Comparison of ENCODE assay signal across 8 cellular contexts in the genomic region with DNA sequence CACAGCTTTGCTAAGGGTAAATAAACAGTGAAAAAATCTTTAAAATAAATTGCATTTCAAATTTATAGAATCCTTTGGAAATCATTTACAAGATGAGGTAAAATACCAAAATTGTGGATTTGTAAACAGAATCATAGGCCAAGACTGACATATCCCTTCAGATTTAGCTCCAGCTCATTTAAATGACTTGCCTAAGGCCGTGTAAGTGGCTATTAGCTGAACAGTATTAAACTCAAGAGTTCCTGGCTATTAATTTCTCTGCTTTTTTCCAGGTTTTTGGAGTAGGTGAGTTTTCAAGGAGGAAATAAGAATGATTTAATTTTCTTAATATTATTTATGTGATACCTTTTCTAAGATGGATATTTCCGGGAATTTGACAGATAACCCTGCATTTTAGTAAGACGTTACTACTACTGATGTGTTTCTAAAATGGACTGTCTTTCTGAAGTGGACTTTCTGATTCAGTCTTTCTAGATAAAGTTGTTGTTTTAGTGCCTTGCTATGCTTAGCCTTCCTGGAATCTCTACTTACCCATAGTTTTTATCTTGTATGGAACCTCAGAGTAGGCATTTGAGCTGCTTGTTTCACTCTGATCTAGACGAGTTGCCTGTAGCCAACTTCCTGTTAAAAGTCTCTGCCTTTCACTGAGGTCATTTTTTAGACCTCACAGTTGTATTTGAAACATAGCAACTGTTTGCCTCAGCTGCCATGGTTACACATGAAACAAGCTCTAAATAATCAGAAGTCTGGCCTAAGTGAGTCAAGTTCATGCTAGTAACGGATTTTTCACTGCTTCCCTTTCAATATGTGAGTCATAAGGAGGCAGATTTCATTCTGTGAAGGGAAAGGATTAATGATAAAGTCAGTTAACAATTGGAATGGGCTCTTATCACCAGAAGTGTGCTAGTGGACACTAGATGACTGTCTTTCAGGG.
DNase-seq lines count a peak whose midpoint lies in the region; ATAC-seq and TF ChIP-seq lines count a peak whose summit lies in the region.

No MANE protein-coding gene starts in this region.

- H3K36me3 ChIP-seq in Loucy (ENCODE audit: insufficient read depth, low read length) (peaks cover 55% of the 10 kb centered on the region), psoas muscle (ENCODE audit: insufficient read depth in 1 of 2, low read depth in 1 of 2) (peaks cover 5 to 90% of the 10 kb centered on the region in 2 donors)

- no peaks in the 10 kb centered on the region for H3K9me2 ChIP-seq in Loucy (replicated peaks; ENCODE audit: low read depth, low read length)

- H3K9me3 ChIP-seq in Loucy (ENCODE audit: insufficient read depth, low read depth, low read length) = no peaks in the 10 kb centered on the region
- H3K9me3 ChIP-seq in psoas muscle = no peaks in the 10 kb centered on the region

- intact Hi-C loops in psoas muscle (cut with DNase I) = no loop called here

- H3K4me1 ChIP-seq in Loucy (ENCODE audit: insufficient read depth, low read length, poor library complexity, severe bottlenecking) (peaks cover 14% of the 10 kb centered on the region), psoas muscle (peaks cover 13% of the 10 kb centered on the region)

- H3K4me3 ChIP-seq in Loucy (ENCODE audit: low read length, poor library complexity, severe bottlenecking) (peak overlapping the region; percentile 8), psoas muscle (no peak overlapping the region)

- no peaks in the 10 kb centered on the region for H4K20me1 ChIP-seq in Loucy (ENCODE audit: insufficient read depth, low read length, poor library complexity, severe bottlenecking)

- H3K79me2 ChIP-seq in Loucy (ENCODE audit: insufficient read depth, low read length) = no peaks in the 10 kb centered on the region

- H3K4me2 ChIP-seq in Loucy (ENCODE audit: low read depth, low read length, poor library complexity, severe bottlenecking) = peak overlapping the region; percentile 44

- TF ChIP-seq CTCF in GM13976 (IDR thresholded peaks at IDR 0.05; ENCODE audit: borderline replicate concordance, control extremely low read depth, extremely low read depth, insufficient read depth, missing control alignments) = no peak
- TF ChIP-seq CTCF in Loucy (conservative IDR thresholded peaks at IDR 0.05; ENCODE audit: low read length) = no peak
- no peak for TF ChIP-seq CTCF in psoas muscle (IDR thresholded peaks at IDR 0.05)

- WGBS in psoas muscle, 3 donors = 36 to 47% (median 39%) methylated on average over 5 of the region's 5 CpGs

- DNase-seq in GM13976 (ENCODE audit: low spot score) (peak; percentile 72), GOT3 (lab: John Stamatoyannopoulos, UW) (peak; percentile 26), activated T-cell treated with anti-CD3 and anti-CD28 coated beads for 4 hours (peak; percentile 31), fibroblast of the conjunctiva (ENCODE audit: low read depth) (peak; percentile 98), psoas muscle (no peak), NCI-H524 treated with DMSO at 0.1 percent for 48 hours (lab: John Stamatoyannopoulos, UW) (no peak), UCSD-AML1 (lab: John Stamatoyannopoulos, UW; ENCODE audit: unreplicated experiment) (no peak)

- H3K27me3 ChIP-seq in Loucy (ENCODE audit: insufficient read depth, low read length, poor library complexity, severe bottlenecking) (no peaks in the 10 kb centered on the region), psoas muscle (ENCODE audit: insufficient read depth in 3 of 3, low read length in 2 of 3) (no peaks in the 10 kb centered on the region)

- peak overlapping the region; percentile 52 for H3K27ac ChIP-seq in psoas muscle

- H3K9ac ChIP-seq in Loucy (ENCODE audit: low read depth, low read length, poor library complexity, severe bottlenecking) = peak overlapping the region; percentile 9

- H3F3A ChIP-seq in Loucy (ENCODE audit: low read depth) = no peaks in the 10 kb centered on the region

- in situ Hi-C loops in GM13976 (cut with MboI; ENCODE audit: low sequenced_read_pairs, unreplicated experiment) = no loop called here

- ATAC-seq in psoas muscle = peak; percentile 46 to 78 (median 52)

- H2AFZ ChIP-seq in Loucy (ENCODE audit: low read length) = no peak overlapping the region

Comparison
In these comparisons a context has a peak if more than half of its experiments do, and no peak if none do; other contexts are left out.
1. DNase-seq: peak in GM13976 (single experiment), GOT3 (single experiment), activated T-cell treated with anti-CD3 and anti-CD28 coated beads for 4 hours (single experiment) and fibroblast of the conjunctiva (single experiment); none in psoas muscle (0 of 2), NCI-H524 treated with DMSO at 0.1 percent for 48 hours (single experiment) and UCSD-AML1 (single experiment).